13 cellular contexts compared by ENCODE assay signal in the genomic region with DNA sequence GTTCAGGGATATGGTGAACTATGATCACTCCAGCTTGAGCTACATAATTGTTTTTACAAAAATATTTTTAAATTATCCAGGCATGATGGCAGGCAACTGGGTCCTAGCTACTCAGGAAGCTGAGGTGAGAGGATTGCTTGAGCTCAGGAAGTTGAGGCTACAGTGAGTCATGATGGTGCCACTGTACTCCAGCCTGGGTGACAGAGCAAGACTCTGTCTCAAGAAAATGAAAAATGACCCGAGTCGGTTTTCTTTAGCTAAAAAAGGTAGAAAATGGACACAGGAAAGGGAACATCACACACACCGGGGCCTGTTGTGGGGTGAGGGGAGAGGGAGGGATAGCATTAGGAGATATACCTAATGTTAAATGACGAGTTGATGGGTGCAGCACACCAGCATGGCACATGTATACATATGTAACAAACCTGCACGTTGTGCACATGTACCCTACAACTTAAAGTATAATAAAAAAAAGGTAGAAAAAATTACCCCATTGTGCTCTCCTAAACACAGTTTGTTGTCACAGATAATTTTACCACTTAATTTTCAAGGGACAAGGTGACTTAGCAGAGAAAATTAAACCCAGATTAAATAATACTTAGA. TPM values are rescaled to one million over a fixed set of nuclear protein-coding genes. Genes with fewer than 3 reads are reported as not detected.
DNase-seq lines count a peak whose midpoint lies in the region; ATAC-seq and TF ChIP-seq lines count a peak whose summit lies in the region.
"Not testable (repeated sequence)": the region's sequence is repeated elsewhere in the genome, so short reads cannot be mapped to it uniquely, and the experiment has no call there.
"Had no signal": no experiment of that assay in that cellular context is flagged by ENCODE, and none has a peak within 500 bp of the region (broad histone marks: within the 10 kb centered on the region; RNA-seq: fewer than 3 reads in every experiment).

No MANE protein-coding gene starts in this region.

- not testable (repeated sequence) for H3K27ac ChIP-seq in CD8-positive, alpha-beta T cell (ENCODE audit: low read depth, low read length); MM.1S (ENCODE audit: low read length)

- H3K36me3 ChIP-seq in CD8-positive, alpha-beta T cell (ENCODE audit: insufficient read depth, low read length); MM.1S (replicated peaks; ENCODE audit: insufficient read depth, low read length): not testable (repeated sequence)

- not testable (repeated sequence) for H3K9me3 Mint-ChIP-seq in CD8-positive, alpha-beta T cell; activated T-helper 2 cell treated with anti-CD3 and anti-CD28 coated beads, Interferon-gamma antibody, Interleukin-2, Interleukin-4, amounts not matched to agents 10 μg/mL and 5 μg/mL and 100 μg/mL, durations not matched to agents 14 hours and 24 hours and 36 hours; natural killer cell; stimulated activated naive CD8-positive, alpha-beta T cell treated with anti-CD3 and anti-CD28 coated beads, Interleukin-15, amount 100 ng/mL, for 72 hours

- peak; percentile 89 for ATAC-seq in CD8-positive, alpha-beta T cell
- peak; percentile 89 to 96 (median 92) for ATAC-seq in natural killer cell
- peak; percentile 91 for ATAC-seq in stimulated activated naive CD8-positive, alpha-beta T cell treated with anti-CD3 and anti-CD28 coated beads, Interleukin-15, amount 100 ng/mL, for 72 hours

- not testable (repeated sequence) for H4K20me1 ChIP-seq in MM.1S (ENCODE audit: insufficient read depth, low read length)

- H3K4me3 Mint-ChIP-seq in CD8-positive, alpha-beta T cell = peak overlapping the region; percentile 61
- peak overlapping the region; percentile 67 for H3K4me3 Mint-ChIP-seq in activated T-helper 2 cell treated with anti-CD3 and anti-CD28 coated beads, Interferon-gamma antibody, Interleukin-2, Interleukin-4, amounts not matched to agents 10 μg/mL and 5 μg/mL and 100 μg/mL, durations not matched to agents 14 hours and 24 hours and 36 hours (ENCODE audit: low read depth)
- peak overlapping the region; percentile 64 for H3K4me3 Mint-ChIP-seq in natural killer cell
- H3K4me3 Mint-ChIP-seq in stimulated activated naive CD8-positive, alpha-beta T cell treated with anti-CD3 and anti-CD28 coated beads, Interleukin-15, amount 100 ng/mL, for 72 hours = peak overlapping the region; percentile 32 to 57

- H3K9me3 ChIP-seq in CD8-positive, alpha-beta T cell (ENCODE audit: low read length); MM.1S (replicated peaks; ENCODE audit: insufficient read depth, low read length): not testable (repeated sequence)

- TF ChIP-seq CTCF in CD8-positive, alpha-beta T cell (IDR thresholded peaks at IDR 0.05); MM.1S (IDR thresholded peaks at IDR 0.05; ENCODE audit: low read length); natural killer cell (IDR thresholded peaks at IDR 0.05): not testable (repeated sequence)

- intact Hi-C loops in CD8-positive, alpha-beta T cell (cut with DNase I, micrococcal nuclease) = loop anchor here in 1 of 2 experiments (2.0 kb wide), 3 partner anchors 15 to 33 kb away; partner anchors contain the start of gene SLFN12L
- intact Hi-C loops in activated T-helper 2 cell treated with anti-CD3 and anti-CD28 coated beads, Interferon-gamma antibody, Interleukin-2, Interleukin-4, amounts not matched to agents 10 μg/mL and 5 μg/mL and 100 μg/mL, durations not matched to agents 14 hours and 24 hours and 36 hours (cut with micrococcal nuclease) = loop anchor here (5.0 kb wide), 1 partner anchor 34 kb away; no protein-coding TSS in a partner anchor
- intact Hi-C loops in natural killer cell (cut with micrococcal nuclease) = loop anchor here (1.0 to 10.0 kb wide), 3 partner anchors 15 to 63 kb away; partner anchors contain the start of genes AP2B1 and SLFN12L

- H3K4me1 ChIP-seq in CD8-positive, alpha-beta T cell (ENCODE audit: insufficient read depth, low read length) = peaks cover 78% of the 10 kb centered on the region
- not testable (repeated sequence) for H3K4me1 ChIP-seq in MM.1S (ENCODE audit: low read length)

- H3K27ac Mint-ChIP-seq in CD8-positive, alpha-beta T cell = peak overlapping the region; percentile 91
- H3K27ac Mint-ChIP-seq in activated T-helper 2 cell treated with anti-CD3 and anti-CD28 coated beads, Interferon-gamma antibody, Interleukin-2, Interleukin-4, amounts not matched to agents 10 μg/mL and 5 μg/mL and 100 μg/mL, durations not matched to agents 14 hours and 24 hours and 36 hours = peak overlapping the region; percentile 93
- H3K27ac Mint-ChIP-seq in natural killer cell = peak overlapping the region; percentile 88 to 95
- H3K27ac Mint-ChIP-seq in stimulated activated naive CD8-positive, alpha-beta T cell treated with anti-CD3 and anti-CD28 coated beads, Interleukin-15, amount 100 ng/mL, for 72 hours = not testable (repeated sequence)

- not testable (repeated sequence) for H3K4me3 ChIP-seq in CD8-positive, alpha-beta T cell (ENCODE audit: low read depth, low read length); MM.1S (ENCODE audit: low read length)

- H3K4me2 ChIP-seq in MM.1S (ENCODE audit: low read depth, low read length) = 0 out of 2 replicates have a peak overlapping the region, but pooled peaks have one; percentile 0

- H2AFZ ChIP-seq in MM.1S (ENCODE audit: low read length) = not testable (repeated sequence)

- H3K79me2 ChIP-seq in MM.1S (ENCODE audit: low read length) = not testable (repeated sequence)

- DNase-seq in CD8-positive, alpha-beta T cell = peak in 6 of 7 experiments; percentile 26 to 72 (median 56)
- DNase-seq in MM.1S (peak; percentile 46), SKM-1 (lab: John Stamatoyannopoulos, UW; ENCODE audit: unreplicated experiment) (peak; percentile 28)
- peak; percentile 44 to 53 for DNase-seq in activated CD4-positive, alpha-beta T cell treated with anti-CD3 and anti-CD28 coated beads for 4 hours
- peak; percentile 23 for DNase-seq in activated T-helper 2 cell treated with anti-CD3 and anti-CD28 coated beads, Interferon-gamma antibody, Interleukin-2, Interleukin-4, amounts not matched to agents 10 μg/mL and 5 μg/mL and 100 μg/mL, durations not matched to agents 14 hours and 24 hours and 36 hours (ENCODE audit: low spot score)
- peak; percentile 61 for DNase-seq in central memory CD4-positive, alpha-beta T cell
- not testable (repeated sequence) for DNase-seq in natural killer cell; stimulated activated naive CD8-positive, alpha-beta T cell treated with anti-CD3 and anti-CD28 coated beads, Interleukin-15, amount 100 ng/mL, for 72 hours

- CTCF ChIA-PET in CD8-positive, alpha-beta T cell (lab: Charles Lee) = interaction anchor here (1.6 to 3.0 kb wide), 6 partner anchors 10 to 209 kb away, joined by 4 to 14 read pairs (median 8); no protein-coding TSS in a partner anchor

- H3K27me3 ChIP-seq in CD8-positive, alpha-beta T cell (ENCODE audit: insufficient read depth, low read length); MM.1S (replicated peaks; ENCODE audit: insufficient read depth, low read length): not testable (repeated sequence)

- not testable (repeated sequence) for H3K9ac ChIP-seq in MM.1S (ENCODE audit: low read length)

- H3K27me3 Mint-ChIP-seq in CD8-positive, alpha-beta T cell (ENCODE audit: low read depth); activated T-helper 2 cell treated with anti-CD3 and anti-CD28 coated beads, Interferon-gamma antibody, Interleukin-2, Interleukin-4, amounts not matched to agents 10 μg/mL and 5 μg/mL and 100 μg/mL, durations not matched to agents 14 hours and 24 hours and 36 hours (ENCODE audit: low read depth); natural killer cell (ENCODE audit: low read depth in 2 of 2); stimulated activated naive CD8-positive, alpha-beta T cell treated with anti-CD3 and anti-CD28 coated beads, Interleukin-15, amount 100 ng/mL, for 72 hours: not testable (repeated sequence)

- POLR2A ChIA-PET in CD8-positive, alpha-beta T cell (lab: Charles Lee) = interaction anchor here (0.8 to 3.0 kb wide), 12 partner anchors 10 to 280 kb away, joined by 3 to 14 read pairs (median 6); partner anchors contain the start of genes SLFN12L and SLFN5

- not testable (repeated sequence) for H3F3A ChIP-seq in MM.1S (ENCODE audit: insufficient read depth, low read length)

- peaks cover 97% of the 10 kb centered on the region for H3K4me1 Mint-ChIP-seq in CD8-positive, alpha-beta T cell (ENCODE audit: low read depth)
- H3K4me1 Mint-ChIP-seq in activated T-helper 2 cell treated with anti-CD3 and anti-CD28 coated beads, Interferon-gamma antibody, Interleukin-2, Interleukin-4, amounts not matched to agents 10 μg/mL and 5 μg/mL and 100 μg/mL, durations not matched to agents 14 hours and 24 hours and 36 hours (ENCODE audit: low read depth) = peaks cover 85% of the 10 kb centered on the region
- peaks cover 97 to 99% of the 10 kb centered on the region in 2 donors for H3K4me1 Mint-ChIP-seq in natural killer cell
- peaks cover 100% of the 10 kb centered on the region for H3K4me1 Mint-ChIP-seq in stimulated activated naive CD8-positive, alpha-beta T cell treated with anti-CD3 and anti-CD28 coated beads, Interleukin-15, amount 100 ng/mL, for 72 hours

- peaks cover 84% of the 10 kb centered on the region for H3K36me3 Mint-ChIP-seq in CD8-positive, alpha-beta T cell
- H3K36me3 Mint-ChIP-seq in activated T-helper 2 cell treated with anti-CD3 and anti-CD28 coated beads, Interferon-gamma antibody, Interleukin-2, Interleukin-4, amounts not matched to agents 10 μg/mL and 5 μg/mL and 100 μg/mL, durations not matched to agents 14 hours and 24 hours and 36 hours (ENCODE audit: low read depth) = peaks cover 85% of the 10 kb centered on the region
- H3K36me3 Mint-ChIP-seq in natural killer cell = not testable (repeated sequence)

- H3K9me2 ChIP-seq in MM.1S (replicated peaks; ENCODE audit: insufficient read depth, low read length) = not testable (repeated sequence)

RNA-seq across cellular contexts. Expression of gene SLFN12L, which starts 15.7 kb away (rescaled TPM):
- total RNA-seq in CD8-positive, alpha-beta T cell = 10 to 100 TPM; 39.8 to 41.4 TPM
- total RNA-seq in activated T-helper 2 cell treated with anti-CD3 and anti-CD28 coated beads, Interferon-gamma antibody, Interleukin-2, Interleukin-4, amounts not matched to agents 10 μg/mL and 5 μg/mL and 100 μg/mL, durations not matched to agents 14 hours and 24 hours and 36 hours = 37.8 and 41.9 TPM in 2 replicates
- 100 to 1,000 TPM; 126 to 174 (median 130) TPM for total RNA-seq in natural killer cell
- total RNA-seq: GM23338, PC-9, progenitor cell of endocrine pancreas had no signal

RNA-seq across cellular contexts. Expression of gene SLFN14, which starts 38.9 kb away (rescaled TPM):
- not detected for total RNA-seq in CD8-positive, alpha-beta T cell
- not detected in 2 replicates for total RNA-seq in activated T-helper 2 cell treated with anti-CD3 and anti-CD28 coated beads, Interferon-gamma antibody, Interleukin-2, Interleukin-4, amounts not matched to agents 10 μg/mL and 5 μg/mL and 100 μg/mL, durations not matched to agents 14 hours and 24 hours and 36 hours
- total RNA-seq in natural killer cell = under 1 TPM in 2 of 3 donors, not detected in 1; 0.35 to 0.47 TPM
- total RNA-seq: esophagus squamous epithelium, lung microvascular endothelial cell, PC-9, progenitor cell of endocrine pancreas had no signal

RNA-seq across cellular contexts. Expression of gene PEX12, which starts 56.6 kb away (rescaled TPM):
- 1 to 10 TPM; 2.7 to 3.2 TPM for total RNA-seq in CD8-positive, alpha-beta T cell
- total RNA-seq in activated T-helper 2 cell treated with anti-CD3 and anti-CD28 coated beads, Interferon-gamma antibody, Interleukin-2, Interleukin-4, amounts not matched to agents 10 μg/mL and 5 μg/mL and 100 μg/mL, durations not matched to agents 14 hours and 24 hours and 36 hours = 4.5 and 4.8 TPM in 2 replicates
- total RNA-seq in natural killer cell = 1 to 10 TPM; 2.5 to 3.0 (median 2.9) TPM
